ENCODE assay signal across 8 cellular contexts in genomic region chr17:79087428-79088143, GRCh38. TPM values are rescaled to one million over a fixed set of nuclear protein-coding genes. Genes with fewer than 3 reads are reported as not detected.
A peak's percentile ranks its signal among the peaks of the same experiment; 100 is the strongest.
DNase-seq lines count a peak whose midpoint lies in the region; ATAC-seq and TF ChIP-seq lines count a peak whose summit lies in the region.

No MANE protein-coding gene starts in this region.

- H3K4me3 ChIP-seq in colonic mucosa (no peak overlapping the region), right lobe of liver (no peak overlapping the region)

- H3K9ac ChIP-seq in colonic mucosa (ENCODE audit: low read depth in 2 of 2, low read length in 2 of 2): no peak overlapping the region

- H3K27me3 ChIP-seq in colonic mucosa: no peaks in the 10 kb centered on the region
- no peaks in the 10 kb centered on the region for H3K27me3 ChIP-seq in right lobe of liver

- TF ChIP-seq POLR2A in right lobe of liver (IDR thresholded peaks at IDR 0.05): no peak

- intact Hi-C loops in colonic mucosa (cut with DNase I) (loop anchor here (2.0 kb wide), 1 partner anchor 305 kb away; no protein-coding TSS in a partner anchor), right lobe of liver (cut with DNase I) (loop anchor here in 1 of 2 donors (5.0 kb wide), 1 partner anchor 300 kb away; no protein-coding TSS in a partner anchor)

- 21% methylated on average over 4 of the region's 12 CpGs for WGBS in right lobe of liver (ENCODE audit: insufficient coverage, low coverage, low lambda C conversion rate, missing lambda C conversion rate)

- no peaks in the 10 kb centered on the region for H3K4me1 ChIP-seq in colonic mucosa
- H3K4me1 ChIP-seq in right lobe of liver: no peaks in the 10 kb centered on the region

- DNase-seq in AG08396 (ENCODE audit: low spot score) (peak; percentile 92), GM20000 (ENCODE audit: low spot score) (peak; percentile 93), NCI-H2227 treated with DMSO at 0.1 percent for 48 hours (lab: John Stamatoyannopoulos, UW) (peak; percentile 62), colonic mucosa (peak; percentile 78), right lobe of liver (peak in 2 of 3 donors; percentile 70 to 72), cortex of kidney (lab: John Stamatoyannopoulos, UW) (no peak)
- DNase-seq in activated CD4-positive, alpha-beta T cell treated with anti-CD3 and anti-CD28 coated beads for 48 hours: peak; percentile 87
- peak; percentile 54 to 76 (median 69) for DNase-seq in stimulated activated CD4-positive, alpha-beta T cell treated with anti-CD3 and anti-CD28 coated beads, TNF-alpha, amount 100 ng/mL, for 24 hours (ENCODE audit: low read depth in 3 of 3)

- no peak overlapping the region for H3K27ac ChIP-seq in colonic mucosa
- H3K27ac ChIP-seq in right lobe of liver: no peak overlapping the region

- ATAC-seq in right lobe of liver: peak; percentile 63 to 80 (median 76)

- H3K36me3 ChIP-seq in colonic mucosa (no peaks in the 10 kb centered on the region), right lobe of liver (peaks cover 0 to 35% (median 6%) of the 10 kb centered on the region in 4 donors)

- TF ChIP-seq CTCF in GM20000 (IDR thresholded peaks at IDR 0.05; ENCODE audit: extremely low read depth, missing control alignments) (peak; percentile 91), colonic mucosa (IDR thresholded peaks at IDR 0.05) (peak; percentile 96), right lobe of liver (IDR thresholded peaks at IDR 0.05) (peak; percentile 72 to 93 (median 92))

- no peaks in the 10 kb centered on the region for H3K9me3 ChIP-seq in colonic mucosa
- no peaks in the 10 kb centered on the region for H3K9me3 ChIP-seq in right lobe of liver

RNA-seq across cellular contexts. Expression of gene ENGASE, which starts 13.0 kb away (rescaled TPM):
- 100 to 1,000 TPM in 1 of 2 donors, 10 to 100 TPM in 1; 53.4 to 111 TPM for total RNA-seq in colonic mucosa
- total RNA-seq in right lobe of liver: 10 to 100 TPM in 5 of 6 experiments, 1 to 10 TPM in 1; 7.4 to 63.7 (median 39.1) TPM
